In genomic region chr2:236855176-236855865, GRCh38 we compare ENCODE assay signal across 30 cellular contexts.
"Had no signal": no experiment of that assay in that cellular context is flagged by ENCODE, and none has a peak within 500 bp of the region (broad histone marks: within the 10 kb centered on the region; RNA-seq: fewer than 3 reads in every experiment).

No MANE protein-coding gene starts in this region.

- H3K27me3 ChIP-seq: pancreas, tibial nerve, upper lobe of right lung, uterus had no signal

- H3K36me3 ChIP-seq: left ventricle myocardium inferior, pancreas, prostate gland, tibial nerve, upper lobe of right lung, uterus had no signal

- H3K4me1 ChIP-seq: prostate gland, uterus had no signal

- ATAC-seq: left colon; mucosa of descending colon; naive thymus-derived CD4-positive, alpha-beta T cell; natural killer cell treated with Interleukin-12 subunit alpha and Interleukin-12 subunit beta and Interleukin-15 and Interleukin-18, amount 100 ng/mL, for 72 hours; pancreas; right cardiac atrium; sciatic nerve; stimulated activated memory B cell treated with anti-CD40 and anti-IgM and Interleukin-4, amounts not matched to agents 10 μg/mL and 1 μg/mL and 100 μg/mL, for 72 hours; stimulated activated naive CD8-positive, alpha-beta T cell treated with anti-CD3 and anti-CD28 coated beads, Interleukin-15, amount 100 ng/mL, for 72 hours; upper lobe of right lung had no signal

- H3K4me3 ChIP-seq: left ventricle myocardium inferior, lung, mucosa of descending colon, pancreas, prostate gland, tibial nerve, upper lobe of right lung, uterus had no signal

- H3K27ac ChIP-seq: left ventricle myocardium inferior, pancreas, prostate gland, tibial nerve, upper lobe of right lung, uterus had no signal

- H3K9me3 ChIP-seq: mucosa of descending colon, pancreas, prostate gland, upper lobe of right lung, uterus had no signal

- DNase-seq: hypothalamus; immature natural killer cell; kidney; left colon; left ventricle myocardium inferior; mesendoderm; midbrain; mucosa of descending colon; naive thymus-derived CD4-positive, alpha-beta T cell; nucleus accumbens; pancreas; posterior cingulate gyrus; retina; right cardiac atrium; small intestine; stimulated activated CD4-positive, alpha-beta T cell treated with anti-CD3 and anti-CD28 coated beads, Interleukin-1b, Interleukin-23, amount 100 ng/mL, for 48 hours; stimulated activated CD4-positive, alpha-beta T cell treated with anti-CD3 and anti-CD28 coated beads, Interleukin-2, amount 100 ng/mL, for 48 hours; stimulated activated CD4-positive, alpha-beta T cell treated with anti-CD3 and anti-CD28 coated beads, Interleukin-4, amount 100 ng/mL, for 4 hours; stimulated activated CD8-positive, alpha-beta memory T cell treated with anti-CD3 and anti-CD28 coated beads, Interleukin-4, amount 100 ng/mL, for 48 hours; stimulated activated naive CD4-positive, alpha-beta T cell treated with Interleukin-2 at 50 U/mL for 16 hours; stimulated activated naive CD8-positive, alpha-beta T cell treated with anti-CD3 and anti-CD28 coated beads, Interleukin-15, amount 100 ng/mL, for 72 hours; substantia nigra; upper lobe of right lung; uterus had no signal
